Comparison of ENCODE assay signal across 1 cellular context in the genomic region with DNA sequence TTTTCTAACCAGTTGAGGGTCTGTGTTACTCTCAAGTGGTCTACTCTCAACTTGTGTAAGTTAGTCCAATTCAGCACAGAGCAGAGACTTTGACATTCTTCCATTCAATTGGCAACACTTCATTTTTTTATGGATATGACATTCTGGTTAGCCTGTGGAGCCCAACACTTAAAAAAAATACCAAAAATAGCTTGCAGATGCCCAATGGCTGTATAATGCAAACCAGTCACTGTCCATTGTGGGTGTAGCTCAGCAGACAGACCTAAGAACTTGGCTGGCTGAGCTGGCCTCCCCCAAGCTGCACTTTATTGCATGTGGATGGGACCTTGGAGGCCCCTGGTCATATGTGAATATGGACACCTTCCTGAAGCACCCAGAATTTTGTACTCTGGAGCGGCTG.
TF ChIP-seq lines count a peak whose summit lies in the region.

No MANE protein-coding gene starts in this region.

TF ChIP-seq in IMR-90, 13 proteins besides CTCF, POLR2A, EP300 and RAD21:
- no peak for TF ChIP-seq FOS (IDR thresholded peaks at IDR 0.05; ENCODE audit: low read depth, low read length)
- no peak for TF ChIP-seq BHLHE40 (IDR thresholded peaks at IDR 0.05; ENCODE audit: low read depth, low read length)
- TF ChIP-seq CHD1 (IDR thresholded peaks at IDR 0.05; ENCODE audit: low read depth, low read length): no peak
- no peak for TF ChIP-seq MAZ (IDR thresholded peaks at IDR 0.05; ENCODE audit: borderline replicate concordance, low read depth, low read length)
- no peak for TF ChIP-seq MXI1 (IDR thresholded peaks at IDR 0.05; ENCODE audit: borderline replicate concordance, low read depth, low read length)
- TF ChIP-seq CEBPB (IDR thresholded peaks at IDR 0.05; ENCODE audit: low read depth, low read length): no peak
- TF ChIP-seq, protein P1, sequence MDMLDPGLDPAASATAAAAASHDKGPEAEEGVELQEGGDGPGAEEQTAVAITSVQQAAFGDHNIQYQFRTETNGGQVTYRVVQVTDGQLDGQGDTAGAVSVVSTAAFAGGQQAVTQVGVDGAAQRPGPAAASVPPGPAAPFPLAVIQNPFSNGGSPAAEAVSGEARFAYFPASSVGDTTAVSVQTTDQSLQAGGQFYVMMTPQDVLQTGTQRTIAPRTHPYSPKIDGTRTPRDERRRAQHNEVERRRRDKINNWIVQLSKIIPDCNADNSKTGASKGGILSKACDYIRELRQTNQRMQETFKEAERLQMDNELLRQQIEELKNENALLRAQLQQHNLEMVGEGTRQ (IDR thresholded peaks at IDR 0.05; ENCODE audit: low read depth, low read length): no peak
- TF ChIP-seq, protein P2, sequence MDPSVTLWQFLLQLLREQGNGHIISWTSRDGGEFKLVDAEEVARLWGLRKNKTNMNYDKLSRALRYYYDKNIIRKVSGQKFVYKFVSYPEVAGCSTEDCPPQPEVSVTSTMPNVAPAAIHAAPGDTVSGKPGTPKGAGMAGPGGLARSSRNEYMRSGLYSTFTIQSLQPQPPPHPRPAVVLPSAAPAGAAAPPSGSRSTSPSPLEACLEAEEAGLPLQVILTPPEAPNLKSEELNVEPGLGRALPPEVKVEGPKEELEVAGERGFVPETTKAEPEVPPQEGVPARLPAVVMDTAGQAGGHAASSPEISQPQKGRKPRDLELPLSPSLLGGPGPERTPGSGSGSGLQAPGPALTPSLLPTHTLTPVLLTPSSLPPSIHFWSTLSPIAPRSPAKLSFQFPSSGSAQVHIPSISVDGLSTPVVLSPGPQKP (IDR thresholded peaks at IDR 0.05; ENCODE audit: borderline replicate concordance, low read depth, low read length): no peak
- TF ChIP-seq SMC3 (IDR thresholded peaks at IDR 0.05; ENCODE audit: low read depth, low read length): no peak
TF ChIP-seq in IMR-90: peak in this region for 0.
